ENCODE assay signal across 1 cellular context in genomic region chr14:33685026-33685425, GRCh38.
TF ChIP-seq lines count a peak whose summit lies in the region.

No MANE protein-coding gene starts in this region.

TF ChIP-seq in SK-N-SH, 30 proteins besides CTCF, POLR2A, EP300 and RAD21 (continued from another document):
- TF ChIP-seq REST (IDR thresholded peaks at IDR 0.05; ENCODE audit: low read depth, low read length) (no peak), YY1 (IDR thresholded peaks at IDR 0.05; ENCODE audit: low read depth) (no peak), MAX (IDR thresholded peaks at IDR 0.05; ENCODE audit: low read depth) (no peak), TAF1 (IDR thresholded peaks at IDR 0.05; ENCODE audit: borderline replicate concordance, low read depth, low read length) (no peak), TEAD4 (IDR thresholded peaks at IDR 0.05; ENCODE audit: borderline replicate concordance, insufficient read depth) (no peak), USF1 (IDR thresholded peaks at IDR 0.05; ENCODE audit: borderline replicate concordance, low read depth) (no peak), FOSL2 (IDR thresholded peaks at IDR 0.05; ENCODE audit: borderline replicate concordance, low read depth) (no peak), RCOR1 (IDR thresholded peaks at IDR 0.05; ENCODE audit: low read length) (no peak), NFIC (IDR thresholded peaks at IDR 0.05; ENCODE audit: borderline replicate concordance) (no peak), FOXJ3 (CRISPR knock-in tag; IDR thresholded peaks at IDR 0.05) (no peak), GABPA (IDR thresholded peaks at IDR 0.05; ENCODE audit: low read depth) (no peak)
TF ChIP-seq in SK-N-SH: peak in this region for 0.
